Comparison of ENCODE assay signal across 2 cellular contexts in the genomic region with DNA sequence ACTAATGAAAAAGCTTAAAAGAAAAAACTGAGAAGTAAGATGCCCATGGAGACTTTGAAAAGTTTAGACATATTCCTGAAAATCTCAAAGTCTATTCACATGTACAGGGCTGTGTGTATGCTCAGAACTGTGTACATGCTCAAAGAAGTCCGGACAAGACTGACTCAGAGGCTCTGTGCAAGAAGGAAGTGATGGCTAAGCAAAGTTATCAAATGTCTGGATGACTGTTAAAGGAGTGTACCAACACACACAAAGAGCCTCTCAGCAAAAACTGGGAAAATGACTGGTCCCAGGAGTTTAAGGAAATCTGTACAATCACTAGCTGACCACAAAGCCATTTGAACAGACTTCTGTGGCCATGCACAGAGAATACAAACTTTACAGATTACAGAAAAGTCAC.
TF ChIP-seq lines count a peak whose summit lies in the region.

No MANE protein-coding gene starts in this region.

TF ChIP-seq in IMR-90, 13 proteins besides CTCF, POLR2A, EP300 and RAD21:
- TF ChIP-seq MAFK (IDR thresholded peaks at IDR 0.05; ENCODE audit: low read depth, low read length): peak; percentile 69; the same call in 1 of the 2 replicates
- no peak for TF ChIP-seq BHLHE40 (IDR thresholded peaks at IDR 0.05; ENCODE audit: low read depth, low read length)
- no peak for TF ChIP-seq CHD1 (IDR thresholded peaks at IDR 0.05; ENCODE audit: low read depth, low read length)
- TF ChIP-seq, protein P1, sequence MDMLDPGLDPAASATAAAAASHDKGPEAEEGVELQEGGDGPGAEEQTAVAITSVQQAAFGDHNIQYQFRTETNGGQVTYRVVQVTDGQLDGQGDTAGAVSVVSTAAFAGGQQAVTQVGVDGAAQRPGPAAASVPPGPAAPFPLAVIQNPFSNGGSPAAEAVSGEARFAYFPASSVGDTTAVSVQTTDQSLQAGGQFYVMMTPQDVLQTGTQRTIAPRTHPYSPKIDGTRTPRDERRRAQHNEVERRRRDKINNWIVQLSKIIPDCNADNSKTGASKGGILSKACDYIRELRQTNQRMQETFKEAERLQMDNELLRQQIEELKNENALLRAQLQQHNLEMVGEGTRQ (IDR thresholded peaks at IDR 0.05; ENCODE audit: low read depth, low read length): no peak
- no peak for TF ChIP-seq SMC3 (IDR thresholded peaks at IDR 0.05; ENCODE audit: low read depth, low read length)
- TF ChIP-seq RCOR1 (IDR thresholded peaks at IDR 0.05; ENCODE audit: insufficient replicate concordance, low read length): no peak
- TF ChIP-seq NFE2L2 (IDR thresholded peaks at IDR 0.05; ENCODE audit: low read depth, low read length): no peak
- TF ChIP-seq CEBPB (IDR thresholded peaks at IDR 0.05; ENCODE audit: low read depth, low read length): peak; percentile 13; the same call in 1 of the 2 replicates
- no peak for TF ChIP-seq RFX5 (IDR thresholded peaks at IDR 0.05; ENCODE audit: low read depth, low read length)
- TF ChIP-seq MAZ (IDR thresholded peaks at IDR 0.05; ENCODE audit: borderline replicate concordance, low read depth, low read length): no peak

TF ChIP-seq in GM12891, 5 proteins besides CTCF, POLR2A, EP300 and RAD21:
- TF ChIP-seq POU2F2 (IDR thresholded peaks at IDR 0.05; ENCODE audit: low read depth, low read length): no peak
- no peak for TF ChIP-seq PAX5 (IDR thresholded peaks at IDR 0.05; ENCODE audit: insufficient read depth, low read length, severe bottlenecking)
- TF ChIP-seq POLR2AphosphoS5 (IDR thresholded peaks at IDR 0.05; ENCODE audit: low read depth, low read length): no peak
- TF ChIP-seq SPI1 (IDR thresholded peaks at IDR 0.05; ENCODE audit: low read depth, low read length): no peak
- no peak for TF ChIP-seq TAF1 (IDR thresholded peaks at IDR 0.05; ENCODE audit: low read depth, low read length)
